11 cellular contexts compared by ENCODE assay signal in the genomic region with DNA sequence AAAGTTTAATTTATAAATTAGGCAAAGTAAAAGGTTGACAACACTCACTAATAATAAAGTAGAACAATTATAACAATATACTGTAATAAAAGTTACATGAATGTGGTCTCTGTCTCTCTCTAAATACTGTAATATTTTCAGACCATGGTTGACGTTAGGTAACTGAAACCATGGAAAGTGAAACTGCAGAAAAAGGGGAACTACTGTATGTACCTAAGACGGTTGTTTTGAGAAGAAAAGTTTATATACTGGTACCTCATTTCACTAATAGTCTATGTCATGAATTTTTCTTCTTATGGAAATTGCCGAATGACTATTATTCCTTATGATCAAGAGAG.
A peak's percentile ranks its signal among the peaks of the same experiment; 100 is the strongest.
DNase-seq lines count a peak whose midpoint lies in the region; ATAC-seq lines count a peak whose summit lies in the region.
"Had no signal": no experiment of that assay in that cellular context is flagged by ENCODE, and none has a peak within 500 bp of the region (broad histone marks: within the 10 kb centered on the region; RNA-seq: fewer than 3 reads in every experiment).

No MANE protein-coding gene starts in this region.

- no peaks in the 10 kb centered on the region for H3K27me3 Mint-ChIP-seq in naive B cell

- ATAC-seq in GM19043 (IDR thresholded peaks at IDR 0.05; ENCODE audit: low read depth, unreplicated experiment) = peak; percentile 89
- peak; percentile 97 for ATAC-seq in HG02759 (IDR thresholded peaks at IDR 0.05; ENCODE audit: unreplicated experiment)
- ATAC-seq in HG03558 (IDR thresholded peaks at IDR 0.05; ENCODE audit: extremely low read depth, unreplicated experiment) = peak; percentile 94
- ATAC-seq in naive B cell (ENCODE audit: low read depth in 2 of 2) = peak; percentile 96 to 98
- ATAC-seq: left lobe of liver had no signal

- no peaks in the 10 kb centered on the region for H3K36me3 Mint-ChIP-seq in naive B cell

- peak overlapping the region in 5 of 8 donors; percentile 37 to 66 (median 61) for H3K4me3 Mint-ChIP-seq in naive B cell

- DNase-seq in naive B cell (peak; percentile 56), NCI-H1930 (lab: John Stamatoyannopoulos, UW) (no peak), GOT3 (lab: John Stamatoyannopoulos, UW) (no peak), cerebellum (ENCODE audit: low spot score) (no peak), NCI-H774 (lab: John Stamatoyannopoulos, UW) (no peak)
- DNase-seq: amygdala, esophagus squamous epithelium had no signal

- peaks cover 0 to 2% (median 0%) of the 10 kb centered on the region in 7 donors for H3K9me3 Mint-ChIP-seq in naive B cell

- H3K4me1 Mint-ChIP-seq in naive B cell = peaks cover 19 to 41% (median 23%) of the 10 kb centered on the region in 3 donors

- H3K27ac Mint-ChIP-seq in naive B cell = peak overlapping the region in 5 of 6 donors; percentile 49 to 93 (median 80)
